10 cellular contexts compared by ENCODE assay signal in the genomic region with DNA sequence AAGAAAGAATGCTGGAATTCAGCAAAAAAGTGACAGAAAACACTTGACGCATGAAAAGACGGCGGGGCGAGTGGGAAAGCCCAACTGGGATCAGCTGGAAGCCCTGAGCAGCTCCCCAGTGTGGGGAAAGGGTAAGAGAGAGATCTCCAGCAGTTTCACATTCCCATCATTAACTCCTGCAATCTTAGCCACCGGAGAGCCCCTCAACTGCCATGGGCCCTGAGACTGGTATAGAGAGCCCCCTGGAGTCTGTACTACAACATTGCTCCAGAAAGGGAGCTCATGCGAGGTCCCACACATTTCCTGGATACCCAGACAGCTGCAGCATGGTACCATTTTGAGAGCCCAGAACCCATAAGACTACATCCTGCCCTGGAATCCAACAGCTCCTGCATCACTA. TPM values are rescaled to one million over a fixed set of nuclear protein-coding genes. Genes with fewer than 3 reads are reported as not detected.
DNase-seq lines count a peak whose midpoint lies in the region; ATAC-seq, FAIRE-seq and TF ChIP-seq lines count a peak whose summit lies in the region.
"Had no signal": no experiment of that assay in that cellular context is flagged by ENCODE, and none has a peak within 500 bp of the region (broad histone marks: within the 10 kb centered on the region; RNA-seq: fewer than 3 reads in every experiment).

No MANE protein-coding gene starts in this region.

- H3K27ac ChIP-seq in HepG2 (ENCODE audit: extremely low read length, insufficient read depth, low read length) = no peak overlapping the region
- H3K27ac ChIP-seq: HL-60 had no signal

- peaks cover 9% of the 10 kb centered on the region; the same call in 1 of the 2 replicates for H3K4me1 ChIP-seq in HepG2 (ENCODE audit: insufficient read depth, low read length)

- no peak for TF ChIP-seq POLR2A in HepG2 (IDR thresholded peaks at IDR 0.05; ENCODE audit: insufficient read depth in 1 of 2, low read depth in 2 of 2, low read length in 2 of 2)

- no peaks in the 10 kb centered on the region for H3K9me3 ChIP-seq in HepG2 (ENCODE audit: low read length)

- POLR2A ChIA-PET in activated B cell treated with CpG ODN at 0.5 μM for 24 hours (lab: Charles Lee) (interaction anchor here (0.5 kb wide), 1 partner anchor 39 kb away, joined by 7 read pairs; no protein-coding TSS in a partner anchor), HepG2 (lab: Yijun Ruan, JAX) (no interaction called here)

- H3K27me3 ChIP-seq in HepG2 (ENCODE audit: control insufficient read depth in 1 of 2, insufficient read depth in 2 of 2, low read length in 2 of 2) = peaks cover 0 to 4% of the 10 kb centered on the region in 2 experiments; a peak in 1 of 5 replicates

- no TSS peak for BruUV-seq in HepG2 (replicated peaks; lab: Mats Ljungman, UMichigan)

- H2AFZ ChIP-seq in HepG2 (ENCODE audit: low read length) = no peak overlapping the region

- H3K79me2 ChIP-seq in HepG2 (ENCODE audit: insufficient read depth, low read length) = no peaks in the 10 kb centered on the region

- TF ChIP-seq CTCF in GM10266 (IDR thresholded peaks at IDR 0.05; ENCODE audit: control insufficient read depth, insufficient read depth, low read depth, missing control alignments) (peak; percentile 23), activated B cell treated with CpG ODN at 0.5 μM for 24 hours (IDR thresholded peaks at IDR 0.05) (no peak), HepG2 (CRISPR knock-in tag; IDR thresholded peaks at IDR 0.05) (peak; percentile 66)

- 54% methylated on average over 5 of the region's 6 CpGs for WGBS in HepG2 (ENCODE audit: low lambda C conversion rate)

- no peaks in the 10 kb centered on the region for H3K36me3 Mint-ChIP-seq in activated B cell treated with CpG ODN at 0.5 μM for 24 hours (ENCODE audit: low read depth)
- H3K36me3 Mint-ChIP-seq: brain had no signal

- H3K36me3 ChIP-seq in HepG2 (replicated peaks in 1 of 2; ENCODE audit: control insufficient read depth in 1 of 2, insufficient read depth in 2 of 2, low read length in 2 of 2) = no peaks in the 10 kb centered on the region

- no peak overlapping the region for H3K27ac Mint-ChIP-seq in activated B cell treated with CpG ODN at 0.5 μM for 24 hours
- H3K27ac Mint-ChIP-seq: brain had no signal

- ATAC-seq in activated B cell treated with CpG ODN at 0.5 μM for 24 hours (ENCODE audit: low read depth) (peak; percentile 42), HepG2 (peak; percentile 96)

- H3K4me3 ChIP-seq in HepG2 (replicated peaks in 1 of 3; ENCODE audit: insufficient read depth in 1 of 3, low read depth in 2 of 3, low read length in 3 of 3) = no peak overlapping the region

- no peak overlapping the region for H3K4me3 Mint-ChIP-seq in activated B cell treated with CpG ODN at 0.5 μM for 24 hours
- H3K4me3 Mint-ChIP-seq: brain had no signal

- H3K9ac ChIP-seq in HepG2 (ENCODE audit: insufficient read depth, low read depth, low read length) = no peak overlapping the region

- H4K20me1 ChIP-seq in HepG2 (ENCODE audit: insufficient read depth, low read length) = no peaks in the 10 kb centered on the region

- no peaks in the 10 kb centered on the region for H3K4me1 Mint-ChIP-seq in activated B cell treated with CpG ODN at 0.5 μM for 24 hours
- H3K4me1 Mint-ChIP-seq: brain had no signal

- DNase-seq in GM10266 (ENCODE audit: extremely low spot score) = peak; percentile 71
- peak; percentile 35 for DNase-seq in HuH-7.5 (ENCODE audit: low spot score)
- DNase-seq in activated B cell treated with CpG ODN at 0.5 μM for 24 hours = no peak
- peak; percentile 31 for DNase-seq in HepG2 (ENCODE audit: low spot score)
- DNase-seq in cortex of kidney (lab: John Stamatoyannopoulos, UW) = no peak
- DNase-seq in posterior cingulate gyrus = no peak
- DNase-seq in SHP77 treated with DMSO at 0.1 percent for 48 hours (lab: John Stamatoyannopoulos, UW) = no peak
- no peak for DNase-seq in cerebellum (ENCODE audit: low spot score)

- H3K4me2 ChIP-seq in HepG2 (ENCODE audit: low read depth, low read length) = no peak overlapping the region

- in situ Hi-C loops in HepG2 (cut with HindIII; ENCODE audit: extremely low pct_ligation_motif_present, low pct_unique_long_range_greater_than_20kb) = loop anchor here (5.0 kb wide), 1 partner anchor 86 kb away; no protein-coding TSS in a partner anchor

- TF ChIP-seq EP300 in HepG2 (IDR thresholded peaks at IDR 0.05; ENCODE audit: low read depth in 2 of 2, low read length in 2 of 2) (no peak), HepG2 (CRISPR knock-in tag; IDR thresholded peaks at IDR 0.05; ENCODE audit: borderline replicate concordance) (no peak)

- intact Hi-C loops in activated B cell treated with CpG ODN at 0.5 μM for 24 hours (cut with micrococcal nuclease) = no loop called here
- intact Hi-C loops in HepG2 (cut with micrococcal nuclease; ENCODE audit: unreplicated experiment) = loop anchor here (1.0 kb wide), 2 partner anchors 32 to 88 kb away; no protein-coding TSS in a partner anchor
- intact Hi-C loops in posterior cingulate gyrus (cut with DNase I) = no loop called here

- peaks cover 61% of the 10 kb centered on the region for H3K27me3 Mint-ChIP-seq in activated B cell treated with CpG ODN at 0.5 μM for 24 hours

- CTCF ChIA-PET in activated B cell treated with CpG ODN at 0.5 μM for 24 hours (lab: Charles Lee) = interaction anchor here (0.8 to 1.6 kb wide), 2 partner anchors 89 to 213 kb away, joined by 4 to 5 read pairs; no protein-coding TSS in a partner anchor
- CTCF ChIA-PET in HepG2 (lab: Yijun Ruan, JAX; ENCODE audit: low intra/inter-chr PET ratio, low total read pairs) = interaction anchor here (1.4 to 3.2 kb wide), 2 partner anchors 32 to 89 kb away, joined by 4 to 28 read pairs; no protein-coding TSS in a partner anchor

- peak; percentile 4 for FAIRE-seq in HepG2 (lab: Jason Lieb, UNC)

- H3K9me3 Mint-ChIP-seq in activated B cell treated with CpG ODN at 0.5 μM for 24 hours = peaks cover 4% of the 10 kb centered on the region

- TF ChIP-seq RAD21 in HepG2 (CRISPR knock-in tag; IDR thresholded peaks at IDR 0.05) = peak; percentile 73

RNA-seq across cellular contexts. Expression of gene MRGPRX4, which starts 31.1 kb away (rescaled TPM):
- total RNA-seq in activated B cell treated with CpG ODN at 0.5 μM for 24 hours (not detected in 2 replicates), HepG2 (2016; rRNA removed; fragmentation: Illumina TruSeq; extraction: Trizol) (0.18 and 0.36 TPM in 2 replicates), cerebellum (not detected)
- not detected in 2 replicates for total RNA-seq in HepG2 (2016; cell fraction: cytosol; rRNA removed; fragmentation: Illumina TruSeq; extraction: Trizol; ENCODE audit: low read depth)
- total RNA-seq in HepG2 (2016; cell fraction: insoluble cytoplasmic fraction; rRNA removed; fragmentation: Illumina TruSeq; extraction: Trizol) = 0.09 TPM in 1 of 2 replicates, not detected in the other
- not detected in 2 replicates for total RNA-seq in HepG2 (2016; cell fraction: membrane; rRNA removed; fragmentation: Illumina TruSeq; extraction: Trizol)
- total RNA-seq in HepG2 (2016; cell fraction: nucleus; rRNA removed; fragmentation: Illumina TruSeq; extraction: Trizol) = not detected in 2 replicates
- 0.12 and 0.18 TPM in 2 replicates for polyA plus RNA-seq in HepG2 (2011; rRNA removed)
- polyA plus RNA-seq in HepG2 (2011; cell fraction: cytosol; rRNA removed) = 0.19 and 0.24 TPM in 2 replicates
- 0.09 and 0.11 TPM in 2 replicates for polyA plus RNA-seq in HepG2 (2011; cell fraction: nucleus; rRNA removed)
- polyA plus RNA-seq in HepG2 (2012) = not detected in 2 replicates
- 0.07 TPM in 1 of 2 replicates, not detected in the other for polyA plus RNA-seq in HepG2 (2016; cell fraction: cytosol; fragmentation: Illumina TruSeq; extraction: Trizol; ENCODE audit: low read depth)
- 0.16 TPM in 1 of 2 replicates, not detected in the other for polyA plus RNA-seq in HepG2 (2016; cell fraction: insoluble cytoplasmic fraction; fragmentation: Illumina TruSeq; extraction: Trizol; ENCODE audit: low read depth)
- polyA plus RNA-seq in HepG2 (2016; cell fraction: membrane; fragmentation: Illumina TruSeq; extraction: Trizol; ENCODE audit: low read depth) = 0.17 TPM in 1 of 2 replicates, not detected in the other
- not detected in 2 replicates for polyA plus RNA-seq in HepG2 (2016; cell fraction: nucleus; fragmentation: Illumina TruSeq; extraction: Trizol; ENCODE audit: insufficient read depth, low read depth)
- polyA minus RNA-seq in HepG2 (2011; rRNA and poly(A)+ RNA removed; ENCODE audit: low replicate concordance) = 0.22 TPM in 1 of 2 replicates, not detected in the other
- not detected in 2 replicates for polyA minus RNA-seq in HepG2 (2011; cell fraction: cytosol; rRNA and poly(A)+ RNA removed)
- polyA minus RNA-seq in HepG2 (2011; cell fraction: nucleus; rRNA and poly(A)+ RNA removed) = 0.50 TPM in 1 of 2 replicates, not detected in the other

RNA-seq across cellular contexts. Expression of gene SAA4, which starts 32.9 kb away (rescaled TPM):
- total RNA-seq in activated B cell treated with CpG ODN at 0.5 μM for 24 hours = not detected in 2 replicates
- total RNA-seq in HepG2 (2016; rRNA removed; fragmentation: Illumina TruSeq; extraction: Trizol) = 147 and 253 TPM in 2 replicates
- 90.0 and 107 TPM in 2 replicates for total RNA-seq in HepG2 (2016; cell fraction: cytosol; rRNA removed; fragmentation: Illumina TruSeq; extraction: Trizol; ENCODE audit: low read depth)
- total RNA-seq in HepG2 (2016; cell fraction: insoluble cytoplasmic fraction; rRNA removed; fragmentation: Illumina TruSeq; extraction: Trizol) = 157 and 250 TPM in 2 replicates
- total RNA-seq in HepG2 (2016; cell fraction: membrane; rRNA removed; fragmentation: Illumina TruSeq; extraction: Trizol) = 62.1 and 69.9 TPM in 2 replicates
- 167 and 186 TPM in 2 replicates for total RNA-seq in HepG2 (2016; cell fraction: nucleus; rRNA removed; fragmentation: Illumina TruSeq; extraction: Trizol)
- polyA plus RNA-seq in HepG2 (2011; rRNA removed) = 53.4 and 94.1 TPM in 2 replicates
- polyA plus RNA-seq in HepG2 (2011; cell fraction: cytosol; rRNA removed) = 41.7 and 98.6 TPM in 2 replicates
- polyA plus RNA-seq in HepG2 (2011; cell fraction: nucleus; rRNA removed) = 8.8 and 21.7 TPM in 2 replicates
- 41.7 and 58.1 TPM in 2 replicates for polyA plus RNA-seq in HepG2 (2012)
- 82.2 and 104 TPM in 2 replicates for polyA plus RNA-seq in HepG2 (2016; cell fraction: cytosol; fragmentation: Illumina TruSeq; extraction: Trizol; ENCODE audit: low read depth)
- polyA plus RNA-seq in HepG2 (2016; cell fraction: insoluble cytoplasmic fraction; fragmentation: Illumina TruSeq; extraction: Trizol; ENCODE audit: low read depth) = 137 and 146 TPM in 2 replicates
- 47.4 and 60.5 TPM in 2 replicates for polyA plus RNA-seq in HepG2 (2016; cell fraction: membrane; fragmentation: Illumina TruSeq; extraction: Trizol; ENCODE audit: low read depth)
- polyA plus RNA-seq in HepG2 (2016; cell fraction: nucleus; fragmentation: Illumina TruSeq; extraction: Trizol; ENCODE audit: insufficient read depth, low read depth) = 257 and 294 TPM in 2 replicates
- polyA minus RNA-seq in HepG2 (2011; rRNA and poly(A)+ RNA removed; ENCODE audit: low replicate concordance) = 6.0 TPM in 1 of 2 replicates, not detected in the other
- 5.3 and 14.1 TPM in 2 replicates for polyA minus RNA-seq in HepG2 (2011; cell fraction: cytosol; rRNA and poly(A)+ RNA removed)
- polyA minus RNA-seq in HepG2 (2011; cell fraction: nucleus; rRNA and poly(A)+ RNA removed) = 6.8 and 11.6 TPM in 2 replicates
- not detected for total RNA-seq in cerebellum

RNA-seq across cellular contexts. Expression of gene SAA2, which starts 44.7 kb away (rescaled TPM):
- total RNA-seq in activated B cell treated with CpG ODN at 0.5 μM for 24 hours = 0.35 TPM in 1 of 2 replicates, not detected in the other
- total RNA-seq in HepG2 (2016; rRNA removed; fragmentation: Illumina TruSeq; extraction: Trizol) = 0.27 TPM in 1 of 2 replicates, not detected in the other
- total RNA-seq in HepG2 (2016; cell fraction: cytosol; rRNA removed; fragmentation: Illumina TruSeq; extraction: Trizol; ENCODE audit: low read depth) = not detected in 2 replicates
- 0.17 TPM in 1 of 2 replicates, not detected in the other for total RNA-seq in HepG2 (2016; cell fraction: insoluble cytoplasmic fraction; rRNA removed; fragmentation: Illumina TruSeq; extraction: Trizol)
- not detected in 2 replicates for total RNA-seq in HepG2 (2016; cell fraction: membrane; rRNA removed; fragmentation: Illumina TruSeq; extraction: Trizol)
- not detected in 2 replicates for total RNA-seq in HepG2 (2016; cell fraction: nucleus; rRNA removed; fragmentation: Illumina TruSeq; extraction: Trizol)
- 0.12 TPM in 1 of 2 replicates, not detected in the other for polyA plus RNA-seq in HepG2 (2011; rRNA removed)
- polyA plus RNA-seq in HepG2 (2011; cell fraction: cytosol; rRNA removed) = 0.19 TPM in 1 of 2 replicates, not detected in the other
- 0.14 TPM in 1 of 2 replicates, not detected in the other for polyA plus RNA-seq in HepG2 (2011; cell fraction: nucleus; rRNA removed)
- polyA plus RNA-seq in HepG2 (2012) = not detected in 2 replicates
- not detected in 2 replicates for polyA plus RNA-seq in HepG2 (2016; cell fraction: cytosol; fragmentation: Illumina TruSeq; extraction: Trizol; ENCODE audit: low read depth)
- polyA plus RNA-seq in HepG2 (2016; cell fraction: insoluble cytoplasmic fraction; fragmentation: Illumina TruSeq; extraction: Trizol; ENCODE audit: low read depth) = not detected in 2 replicates
- polyA plus RNA-seq in HepG2 (2016; cell fraction: membrane; fragmentation: Illumina TruSeq; extraction: Trizol; ENCODE audit: low read depth) = not detected in 2 replicates
- not detected in 2 replicates for polyA plus RNA-seq in HepG2 (2016; cell fraction: nucleus; fragmentation: Illumina TruSeq; extraction: Trizol; ENCODE audit: insufficient read depth, low read depth)
- polyA minus RNA-seq in HepG2 (2011; rRNA and poly(A)+ RNA removed; ENCODE audit: low replicate concordance) = not detected in 2 replicates
- not detected in 2 replicates for polyA minus RNA-seq in HepG2 (2011; cell fraction: cytosol; rRNA and poly(A)+ RNA removed)
- 0.50 TPM in 1 of 2 replicates, not detected in the other for polyA minus RNA-seq in HepG2 (2011; cell fraction: nucleus; rRNA and poly(A)+ RNA removed)
- not detected for total RNA-seq in cerebellum

Comparison
In these comparisons a context has a peak if more than half of its experiments do, and no peak if none do; other contexts are left out.
1. DNase-seq: peak in GM10266 (single experiment), HuH-7.5 (single experiment) and HepG2 (single experiment); none in activated B cell treated with CpG ODN at 0.5 μM for 24 hours (single experiment), cortex of kidney (single experiment), posterior cingulate gyrus (0 of 10), SHP77 treated with DMSO at 0.1 percent for 48 hours (single experiment) and cerebellum (single experiment).
2. RNA of gene SAA4, which starts 32.9 kb away (total RNA-seq): 62.1 to 253 TPM in HepG2; not detected in cerebellum (single experiment) and not detected in activated B cell treated with CpG ODN at 0.5 μM for 24 hours; every median in the first group is over 10 times any median in the second.